In the genomic region with DNA sequence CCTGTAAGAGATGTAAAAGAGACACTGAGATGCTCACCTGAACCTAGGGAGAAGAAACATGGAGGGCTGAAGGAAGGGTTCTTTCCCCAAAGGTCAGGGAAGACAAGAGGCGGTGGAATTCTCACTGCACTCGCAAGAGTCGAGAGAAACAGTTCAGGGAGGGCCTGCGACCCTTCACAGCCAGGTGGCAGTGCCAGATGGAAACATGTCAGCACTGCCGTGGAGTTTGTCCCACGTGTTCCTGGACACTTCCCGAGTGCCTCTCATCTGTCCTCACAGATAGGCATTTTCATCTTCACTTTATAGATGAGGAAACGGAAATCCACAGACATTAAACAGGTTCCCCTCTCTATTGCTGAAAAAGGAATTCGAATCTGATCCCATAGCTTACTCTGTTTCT, we compare ENCODE assay signal across 18 cellular contexts.
DNase-seq lines count a peak whose midpoint lies in the region; ATAC-seq and TF ChIP-seq lines count a peak whose summit lies in the region.
"Had no signal": no experiment of that assay in that cellular context is flagged by ENCODE, and none has a peak within 500 bp of the region (broad histone marks: within the 10 kb centered on the region; RNA-seq: fewer than 3 reads in every experiment).

No MANE protein-coding gene starts in this region.

- H3K27me3 ChIP-seq in dorsolateral prefrontal cortex (no peaks in the 10 kb centered on the region), prostate gland (replicated peaks; ENCODE audit: insufficient read depth) (no peaks in the 10 kb centered on the region)
- H3K27me3 ChIP-seq: SJCRH30, spleen had no signal

- peak in 35 of 56 donors; percentile 8 to 62 (median 33) for TF ChIP-seq CTCF in dorsolateral prefrontal cortex (IDR thresholded peaks at IDR 0.05 in 54 of 56, conservative IDR thresholded peaks at IDR 0.05 in 2 of 56; ENCODE audit: low read depth in 1 of 56, partially characterized antibody in 56 of 56)
- TF ChIP-seq CTCF in neural crest cell (conservative IDR thresholded peaks at IDR 0.05): no peak
- TF ChIP-seq CTCF in prostate gland (IDR thresholded peaks at IDR 0.05): no peak

- WGBS in prostate gland: 71% methylated on average over 9 of the region's 9 CpGs

- intact Hi-C loops in dorsolateral prefrontal cortex (cut with DNase I): loop anchor here in 1 of 2 donors (5.0 kb wide), 1 partner anchor 36 kb away; no protein-coding TSS in a partner anchor
- intact Hi-C loops in sciatic nerve (cut with DNase I): no loop called here
- intact Hi-C loops in prostate gland (cut with DNase I): no loop called here

- no peaks in the 10 kb centered on the region for H3K27me3 Mint-ChIP-seq in neural crest cell (ENCODE audit: low read depth)
- H3K27me3 Mint-ChIP-seq: CD4-positive, alpha-beta T cell; memory B cell; stimulated activated naive CD8-positive, alpha-beta T cell treated with anti-CD3 and anti-CD28 coated beads, Interleukin-15, amount 100 ng/mL, for 72 hours had no signal

- no peaks in the 10 kb centered on the region for H3K9me3 ChIP-seq in prostate gland
- H3K9me3 ChIP-seq: SJCRH30, spleen had no signal

- no peak overlapping the region for H3K4me3 Mint-ChIP-seq in neural crest cell
- H3K4me3 Mint-ChIP-seq: CD4-positive, alpha-beta T cell; memory B cell; stimulated activated naive CD8-positive, alpha-beta T cell treated with anti-CD3 and anti-CD28 coated beads, Interleukin-15, amount 100 ng/mL, for 72 hours had no signal

- H3K4me1 Mint-ChIP-seq in neural crest cell: peaks cover 3% of the 10 kb centered on the region

- H3K9me3 Mint-ChIP-seq in neural crest cell: peaks cover under 1% of the 10 kb centered on the region
- H3K9me3 Mint-ChIP-seq: CD4-positive, alpha-beta T cell; memory B cell; stimulated activated naive CD8-positive, alpha-beta T cell treated with anti-CD3 and anti-CD28 coated beads, Interleukin-15, amount 100 ng/mL, for 72 hours had no signal

- DNase-seq in D341Med (ENCODE audit: low spot score) (peak; percentile 45), M059J (ENCODE audit: low read depth) (peak; percentile 5), dorsolateral prefrontal cortex (no peak), neural crest cell (ENCODE audit: low read depth, low spot score) (no peak), sciatic nerve (ENCODE audit: low spot score) (no peak), prostate gland (ENCODE audit: low spot score) (no peak), NOMO-1 treated with DMSO at 0.1 percent for 48 hours (lab: John Stamatoyannopoulos, UW; ENCODE audit: unreplicated experiment) (no peak)
- DNase-seq: activated naive CD4-positive, alpha-beta T cell; CD4-positive, alpha-beta T cell; effector CD8-positive, alpha-beta T cell; foreskin melanocyte; KBM-7; NCI-H345; SJCRH30; spleen; stimulated activated naive CD8-positive, alpha-beta T cell treated with anti-CD3 and anti-CD28 coated beads, Interleukin-15, amount 100 ng/mL, for 72 hours had no signal

- H3K27ac Mint-ChIP-seq in neural crest cell (ENCODE audit: unreplicated experiment): peak overlapping the region; percentile 54
- H3K27ac Mint-ChIP-seq: stimulated activated naive CD8-positive, alpha-beta T cell treated with anti-CD3 and anti-CD28 coated beads, Interleukin-15, amount 100 ng/mL, for 72 hours had no signal

- H3K36me3 Mint-ChIP-seq in neural crest cell (ENCODE audit: low read depth): peaks cover 33% of the 10 kb centered on the region

- H3K4me3 ChIP-seq in dorsolateral prefrontal cortex: no peak overlapping the region
- no peak overlapping the region for H3K4me3 ChIP-seq in prostate gland
- H3K4me3 ChIP-seq: SJCRH30, spleen had no signal

- no peak for ATAC-seq in sciatic nerve
- ATAC-seq: HCT116; stimulated activated naive CD8-positive, alpha-beta T cell treated with anti-CD3 and anti-CD28 coated beads, Interleukin-15, amount 100 ng/mL, for 72 hours had no signal

- H3K4me1 ChIP-seq in prostate gland (replicated peaks): no peaks in the 10 kb centered on the region

- H3K36me3 ChIP-seq in prostate gland: peaks cover 0 to 10% of the 10 kb centered on the region in 2 donors

- TF ChIP-seq POLR2A in prostate gland (IDR thresholded peaks at IDR 0.05): no peak

- H3K27ac ChIP-seq in dorsolateral prefrontal cortex (peak overlapping the region; percentile 24 to 94 (median 87)), prostate gland (peak overlapping the region in 1 of 2 donors; percentile 13)
- H3K27ac ChIP-seq: SJCRH30 had no signal

Comparison
In these comparisons a context has a peak if more than half of its experiments do, and no peak if none do; other contexts are left out.
1. DNase-seq: peak in D341Med (single experiment) and M059J (single experiment); none in dorsolateral prefrontal cortex (0 of 10), neural crest cell (single experiment), sciatic nerve (single experiment), prostate gland (single experiment) and NOMO-1 treated with DMSO at 0.1 percent for 48 hours (single experiment).
2. CTCF ChIP-seq: peak in dorsolateral prefrontal cortex (35 of 56); none in neural crest cell (single experiment) and prostate gland (0 of 4).